In the genomic region with DNA sequence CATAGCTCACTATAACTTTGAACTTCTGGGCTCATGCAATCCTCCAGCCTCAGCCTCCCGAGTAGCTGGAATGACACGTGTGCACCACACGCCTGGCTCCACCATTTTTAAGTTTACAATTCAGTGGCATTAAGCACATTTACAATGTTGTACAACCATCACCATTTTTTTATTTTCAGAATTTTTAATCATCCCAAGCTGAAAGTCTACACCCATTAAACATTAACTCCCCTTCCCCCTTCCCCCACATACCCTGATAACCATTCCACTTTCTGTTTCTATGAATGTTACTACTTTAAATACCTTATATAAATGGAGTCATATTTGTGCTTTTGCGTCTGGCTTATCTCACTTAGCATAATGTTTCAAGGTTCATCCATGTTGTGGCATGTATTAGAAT, we compare ENCODE assay signal across 24 cellular contexts. TPM values are rescaled to one million over a fixed set of nuclear protein-coding genes. Genes with fewer than 3 reads are reported as not detected.
DNase-seq lines count a peak whose midpoint lies in the region; ATAC-seq, FAIRE-seq and TF ChIP-seq lines count a peak whose summit lies in the region.
"Had no signal": no experiment of that assay in that cellular context is flagged by ENCODE, and none has a peak within 500 bp of the region (broad histone marks: within the 10 kb centered on the region; RNA-seq: fewer than 3 reads in every experiment).

No MANE protein-coding gene starts in this region.

- H3K36me3 ChIP-seq in K562 (ENCODE audit: control insufficient read depth, insufficient read depth, low read length): peaks cover 34% of the 10 kb centered on the region; the same call in 1 of the 3 replicates

- no peaks in the 10 kb centered on the region for H3K9me1 ChIP-seq in K562 (ENCODE audit: control insufficient read depth, insufficient read depth, low read length)

- peaks cover 8% of the 10 kb centered on the region for H3K79me2 ChIP-seq in K562 (ENCODE audit: control insufficient read depth, insufficient read depth, low read length)

- ATAC-seq in K562 (no peak), GM19351 (IDR thresholded peaks at IDR 0.05; ENCODE audit: unreplicated experiment) (no peak)
- ATAC-seq: GM12878 had no signal

- no peak overlapping the region for H3K9ac ChIP-seq in K562 (ENCODE audit: insufficient read depth in 1 of 2, low read depth in 2 of 2, low read length in 2 of 2)
- H3K9ac ChIP-seq: BLaER1 had no signal

- H4K20me1 ChIP-seq in K562 (replicated peaks; ENCODE audit: control insufficient read depth, insufficient read depth, low read length): no peaks in the 10 kb centered on the region
- H4K20me1 ChIP-seq: BLaER1 had no signal

- POLR2A ChIA-PET in K562 (lab: Yijun Ruan, JAX): interaction anchor here (0.6 to 1.6 kb wide), 2 partner anchors 15 to 295 kb away, joined by 4 read pairs; partner anchors contain the start of gene C16orf87

- no TSS peak for BruUV-seq in K562 (replicated peaks; lab: Mats Ljungman, UMichigan)

- H3K27ac ChIP-seq in K562 (ENCODE audit: extremely low read depth, low read depth, low read length): no peak overlapping the region
- H3K27ac ChIP-seq: BLaER1 had no signal

- no peaks in the 10 kb centered on the region for H3K4me1 ChIP-seq in K562 (replicated peaks in 1 of 2; ENCODE audit: control insufficient read depth in 2 of 2, insufficient read depth in 2 of 2, low read length in 2 of 2)
- H3K4me1 ChIP-seq: BE2C, BLaER1 had no signal

- DNase-seq in GM18507 (ENCODE audit: extremely low spot score, insufficient read length, low read depth) (no peak), GM19239 (ENCODE audit: insufficient read length, low spot score) (no peak), K562 (ENCODE audit: extremely low read depth in 1 of 4, low spot score in 3 of 4) (no peak), GM13977 (ENCODE audit: low spot score) (no peak)
- DNase-seq: 8988T; ACHN; BE2C; C1 segment of cervical spinal cord; CD4-positive, alpha-beta memory T cell; CD4-positive, CD25-positive, alpha-beta regulatory T cell; CD8-positive, alpha-beta memory T cell; COR-L47; DMS 273 treated with DMSO at 0.1 percent for 48 hours; DMS153; DMS53; DMS79; DND-41; EL; GDM1 had no signal

- TF ChIP-seq EP300 in K562 (IDR thresholded peaks at IDR 0.05; ENCODE audit: low read length): no peak

- no peaks in the 10 kb centered on the region for H3K27me3 ChIP-seq in K562 (ENCODE audit: control insufficient read depth in 2 of 2, insufficient read depth in 2 of 2, low read length in 2 of 2)
- H3K27me3 ChIP-seq: BE2C, BLaER1 had no signal

- H3K9me3 ChIP-seq in K562 (replicated peaks; ENCODE audit: control insufficient read depth, insufficient read depth, low read depth, low read length): no peaks in the 10 kb centered on the region
- H3K9me3 ChIP-seq: BE2C had no signal

- no peak overlapping the region for H3K4me2 ChIP-seq in K562 (ENCODE audit: insufficient read depth, low read length)
- H3K4me2 ChIP-seq: BLaER1 had no signal

- in situ Hi-C loops in K562 (cut with MboI): no loop called here
- in situ Hi-C loops in GM13977 (cut with MboI; ENCODE audit: low pct_unique_long_range_greater_than_20kb, low sequenced_read_pairs, unreplicated experiment): no loop called here

- intact Hi-C loops in K562 (cut with micrococcal nuclease): no loop called here

- TF ChIP-seq CTCF in K562 (IDR thresholded peaks at IDR 0.05 in 2 of 3, conservative IDR thresholded peaks at IDR 0.05 in 1 of 3; ENCODE audit: insufficient read depth in 2 of 3, low read depth in 1 of 3, low read length in 3 of 3) (no peak), GM13977 (IDR thresholded peaks at IDR 0.05; ENCODE audit: extremely low read depth, insufficient read depth, missing control alignments) (no peak)

- WGBS in K562 (ENCODE audit: insufficient coverage, low coverage, missing lambda C conversion rate): 62% methylated on average over 4 of the region's 4 CpGs

- no peak overlapping the region for H2AFZ ChIP-seq in K562 (ENCODE audit: low read depth, low read length)

- CTCF ChIA-PET in K562 (lab: Yijun Ruan, JAX; ENCODE audit: low intra/inter-chr PET ratio): no interaction called here

- FAIRE-seq in GM18507 (lab: Jason Lieb, UNC) (peak; percentile 64), GM19239 (lab: Jason Lieb, UNC) (peak; percentile 47), K562 (lab: Jason Lieb, UNC) (no peak)
- FAIRE-seq: A204.1, GM12878, GM12892 had no signal

- no peak for TF ChIP-seq RAD21 in K562 (CRISPR knock-in tag; conservative IDR thresholded peaks at IDR 0.05 in 1 of 2, IDR thresholded peaks at IDR 0.05 in 1 of 2)

- TF ChIP-seq POLR2A in K562 (conservative IDR thresholded peaks at IDR 0.05): no peak

- H3K4me3 ChIP-seq in K562: no peak overlapping the region
- H3K4me3 ChIP-seq: BLaER1, GM12878 had no signal

TF ChIP-seq in K562, 482 proteins besides CTCF, POLR2A, EP300 and RAD21:
- TF ChIP-seq TFAM (CRISPR knock-in tag; conservative IDR thresholded peaks at IDR 0.05) (no peak), CEBPZ (IDR thresholded peaks at IDR 0.05; ENCODE audit: borderline replicate concordance, low read depth, low read length) (no peak), HNRNPK (IDR thresholded peaks at IDR 0.05; ENCODE audit: low read depth, low read length, poor library complexity, severe bottlenecking) (peak; percentile 72), ZNF134 (CRISPR knock-in tag; conservative IDR thresholded peaks at IDR 0.05) (no peak), TAF15 (IDR thresholded peaks at IDR 0.05; ENCODE audit: low read depth, low read length) (no peak), SMARCC2 (IDR thresholded peaks at IDR 0.05; ENCODE audit: low read depth) (no peak), ZNF764 (CRISPR knock-in tag; IDR thresholded peaks at IDR 0.05; ENCODE audit: low read depth) (no peak)
- TF ChIP-seq, protein P1, sequence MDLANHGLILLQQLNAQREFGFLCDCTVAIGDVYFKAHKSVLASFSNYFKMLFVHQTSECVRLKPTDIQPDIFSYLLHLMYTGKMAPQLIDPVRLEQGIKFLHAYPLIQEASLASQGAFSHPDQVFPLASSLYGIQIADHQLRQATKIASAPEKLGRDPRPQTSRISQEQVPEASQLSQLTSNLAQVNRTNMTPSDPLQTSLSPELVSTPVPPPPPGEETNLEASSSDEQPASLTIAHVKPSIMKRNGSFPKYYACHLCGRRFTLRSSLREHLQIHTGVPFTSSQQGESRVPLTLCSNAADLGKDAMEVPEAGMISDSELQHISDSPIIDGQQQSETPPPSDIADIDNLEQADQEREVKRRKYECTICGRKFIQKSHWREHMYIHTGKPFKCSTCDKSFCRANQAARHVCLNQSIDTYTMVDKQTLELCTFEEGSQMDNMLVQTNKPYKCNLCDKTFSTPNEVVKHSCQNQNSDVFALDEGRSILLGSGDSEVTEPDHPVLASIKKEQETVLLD (IDR thresholded peaks at IDR 0.05): no peak
TF ChIP-seq in K562: peak in this region for 1.

RNA-seq across cellular contexts. Expression of gene NETO2, which starts 18.0 kb away (rescaled TPM):
- 13.9 and 26.2 TPM in 2 replicates for total RNA-seq in K562 (2011; cell fraction: chromatin; rRNA removed; ENCODE audit: low replicate concordance)
- total RNA-seq in K562 (2011; cell fraction: nucleolus; rRNA removed): 11.7 and 12.4 TPM in 2 replicates
- 19.5 and 23.9 TPM in 2 replicates for total RNA-seq in K562 (2011; cell fraction: nucleoplasm; rRNA removed)
- total RNA-seq in K562 (2014; rRNA removed) (10.9 and 15.2 TPM in 2 replicates), K562 (2014; rRNA removed; fragmentation: Illumina TruSeq; extraction: Trizol) (24.3 and 24.4 TPM in 2 replicates), K562 (2015; rRNA removed; fragmentation: Illumina TruSeq; extraction: Trizol) (28.2 and 32.8 TPM in 2 replicates), K562 (2021) (16.2 and 19.0 TPM in 2 replicates)
- polyA plus RNA-seq in K562 (2011; rRNA removed) (29.5 and 31.4 TPM in 2 replicates), K562 (2014; fragmentation: Illumina TruSeq; extraction: Trizol) (26.2 and 37.0 TPM in 2 replicates), K562 (2014; fragmentation: Nextera tagmentation; extraction: Ambion mirVana) (1 to 10 TPM; 4.1 to 6.3 TPM), K562 (2014; rRNA removed) (22.2 and 31.2 TPM in 2 replicates)
- polyA plus RNA-seq in K562 (2011; cell fraction: cytosol; rRNA removed): 15.4 and 21.9 TPM in 2 replicates
- 38.1 and 43.2 TPM in 2 replicates for polyA plus RNA-seq in K562 (2011; cell fraction: nucleus; rRNA removed)
- polyA plus RNA-seq in K562 (2012): 12.1 and 17.1 TPM in 2 replicates
- polyA minus RNA-seq in K562 (2011; rRNA and poly(A)+ RNA removed): 27.8 and 32.8 TPM in 2 replicates
- polyA minus RNA-seq in K562 (2011; cell fraction: cytosol; rRNA and poly(A)+ RNA removed): 13.9 and 14.2 TPM in 2 replicates
- 6.1 and 8.4 TPM in 2 replicates for polyA minus RNA-seq in K562 (2011; cell fraction: nucleus; rRNA and poly(A)+ RNA removed)
